ENCODE assay signal across 9 cellular contexts in the genomic region with DNA sequence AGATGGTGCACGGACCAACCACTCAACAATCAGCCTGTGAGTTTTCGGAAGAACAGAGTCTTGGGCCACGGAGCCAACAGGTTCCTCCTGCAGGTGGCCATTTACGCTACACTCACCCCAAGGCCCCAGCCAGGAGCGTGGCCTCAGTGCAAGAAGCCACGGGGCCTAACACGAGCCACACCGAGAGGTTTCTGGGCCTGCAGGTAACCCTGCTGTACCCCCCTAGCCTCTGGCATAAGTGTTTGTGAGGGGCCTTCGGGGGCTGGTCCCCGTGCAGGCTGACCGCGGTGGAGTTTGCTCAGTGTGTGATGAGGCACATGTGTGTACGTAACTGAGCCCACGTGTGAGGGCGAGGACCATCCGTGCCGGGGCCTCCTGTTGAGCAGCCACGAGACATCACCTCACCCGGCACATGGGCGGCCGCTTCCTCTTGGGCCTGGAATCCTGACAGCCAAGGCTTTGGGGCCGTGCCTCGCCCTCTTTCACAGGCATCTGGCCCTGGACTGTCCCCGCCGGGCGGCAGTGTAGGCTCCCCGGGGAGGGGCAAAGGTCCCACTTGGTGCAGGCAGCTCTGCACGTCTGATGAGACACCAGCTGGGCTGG.
A peak's percentile ranks its signal among the peaks of the same experiment; 100 is the strongest.
DNase-seq lines count a peak whose midpoint lies in the region; ATAC-seq, FAIRE-seq and TF ChIP-seq lines count a peak whose summit lies in the region.
"Had no signal": no experiment of that assay in that cellular context is flagged by ENCODE, and none has a peak within 500 bp of the region (broad histone marks: within the 10 kb centered on the region; RNA-seq: fewer than 3 reads in every experiment).

No MANE protein-coding gene starts in this region.

- no peaks in the 10 kb centered on the region for H3K79me1 ChIP-seq in mesendoderm (ENCODE audit: low read length)

- H4K20me1 ChIP-seq in osteoblast (ENCODE audit: insufficient read depth, low read length), result no peaks in the 10 kb centered on the region

- H3K23ac ChIP-seq in mesendoderm (ENCODE audit: low read length), result no peak overlapping the region

- H3K18ac ChIP-seq in mesendoderm (ENCODE audit: low read length), result no peak overlapping the region

- H2AFZ ChIP-seq in osteoblast (ENCODE audit: low read length), result no peak overlapping the region

- no peak overlapping the region for H2BK120ac ChIP-seq in mesendoderm (ENCODE audit: low read depth, low read length)

- WGBS in mesendoderm (ENCODE audit: extremely low coverage, insufficient coverage, low lambda C conversion rate), result no CpG with 5 or more reads among the region's 28 CpGs

- no peaks in the 10 kb centered on the region for H3K27me3 ChIP-seq in osteoblast (ENCODE audit: insufficient read depth, low read length)
- no peaks in the 10 kb centered on the region for H3K27me3 ChIP-seq in mesendoderm (ENCODE audit: insufficient read depth, low read length, poor library complexity)

- no peak overlapping the region for H2BK15ac ChIP-seq in mesendoderm (replicated peaks; ENCODE audit: low read depth)

- no peak overlapping the region for H2BK5ac ChIP-seq in mesendoderm (ENCODE audit: low read length)

- TF ChIP-seq POLR2A in GM12891 (IDR thresholded peaks at IDR 0.05; ENCODE audit: low read depth, low read length), result no peak

- H3K4me1 ChIP-seq in osteoblast (ENCODE audit: insufficient read depth, low read length), result peaks cover 7% of the 10 kb centered on the region
- peaks cover 1% of the 10 kb centered on the region for H3K4me1 ChIP-seq in mesendoderm (ENCODE audit: control insufficient read depth, low read depth, low read length)

- peak; percentile 11 for ATAC-seq in HG02981 (IDR thresholded peaks at IDR 0.05; ENCODE audit: unreplicated experiment)
- ATAC-seq in HG03108 (IDR thresholded peaks at IDR 0.05; ENCODE audit: unreplicated experiment), result no peak

- no peak overlapping the region for H4K8ac ChIP-seq in mesendoderm (ENCODE audit: low read depth, low read length)

- H3K4me3 ChIP-seq in osteoblast (ENCODE audit: insufficient read depth, low read length) (no peak overlapping the region), mesendoderm (ENCODE audit: low read length) (no peak overlapping the region)

- no peak overlapping the region for H3K4ac ChIP-seq in mesendoderm (ENCODE audit: low read depth, low read length)

- TF ChIP-seq CTCF in osteoblast (IDR thresholded peaks at IDR 0.05; ENCODE audit: extremely low read depth, low read depth, low read length), result no peak

- DNase-seq in GM12891 (ENCODE audit: insufficient read length, low spot score) (no peak), activated gamma-delta T cell (lab: John Stamatoyannopoulos, UW) (peak; percentile 23), osteoblast (ENCODE audit: insufficient read length, low spot score, missing footprints) (peak; percentile 58), mesendoderm (no peak), DMS53 (lab: John Stamatoyannopoulos, UW) (no peak), NCI-H2029 treated with DMSO at 0.1 percent for 48 hours (lab: John Stamatoyannopoulos, UW) (no peak)
- DNase-seq: amniotic stem cell had no signal

- no peak overlapping the region for H4K5ac ChIP-seq in mesendoderm (ENCODE audit: low read length)

- no peak overlapping the region for H3K9ac ChIP-seq in mesendoderm (ENCODE audit: low read length)

- H2AK5ac ChIP-seq in mesendoderm (ENCODE audit: low read length), result no peak overlapping the region

- no peaks in the 10 kb centered on the region for H3K36me3 ChIP-seq in osteoblast (ENCODE audit: insufficient read depth, low read length)
- H3K36me3 ChIP-seq in mesendoderm (ENCODE audit: control insufficient read depth, insufficient read depth, low read length), result no peaks in the 10 kb centered on the region

- FAIRE-seq in GM12891 (lab: Jason Lieb, UNC), result peak; percentile 41

- H3K27ac ChIP-seq in osteoblast (ENCODE audit: low read depth, low read length) (no peak overlapping the region), mesendoderm (ENCODE audit: low read depth, low read length) (no peak overlapping the region)

- H3K9me3 ChIP-seq in osteoblast (ENCODE audit: low read depth, low read length), result no peaks in the 10 kb centered on the region

- H3K56ac ChIP-seq in mesendoderm (ENCODE audit: low read length), result no peak overlapping the region

- H3K79me2 ChIP-seq in osteoblast (ENCODE audit: insufficient read depth, low read length), result no peaks in the 10 kb centered on the region
- no peaks in the 10 kb centered on the region for H3K79me2 ChIP-seq in mesendoderm (ENCODE audit: control insufficient read depth, insufficient read depth, low read length)

- H3K4me2 ChIP-seq in osteoblast (ENCODE audit: insufficient read depth, low read length), result no peak overlapping the region
- H3K4me2 ChIP-seq in mesendoderm (ENCODE audit: low read length), result no peak overlapping the region

TF ChIP-seq in GM12891, 5 proteins besides CTCF, POLR2A, EP300 and RAD21:
- TF ChIP-seq PAX5 (IDR thresholded peaks at IDR 0.05; ENCODE audit: insufficient read depth, low read length, severe bottlenecking) (no peak), SPI1 (IDR thresholded peaks at IDR 0.05; ENCODE audit: low read depth, low read length) (no peak), TAF1 (IDR thresholded peaks at IDR 0.05; ENCODE audit: low read depth, low read length) (no peak), POU2F2 (IDR thresholded peaks at IDR 0.05; ENCODE audit: low read depth, low read length) (no peak), POLR2AphosphoS5 (IDR thresholded peaks at IDR 0.05; ENCODE audit: low read depth, low read length) (no peak)

Comparison
In these comparisons a context has a peak if more than half of its experiments do, and no peak if none do; other contexts are left out.
1. DNase-seq: peak in activated gamma-delta T cell (single experiment) and osteoblast (single experiment); none in GM12891 (single experiment), mesendoderm (single experiment), DMS53 (single experiment) and NCI-H2029 treated with DMSO at 0.1 percent for 48 hours (single experiment).